23 cellular contexts compared by ENCODE assay signal in genomic region chr20:62297449-62298227, GRCh38. TPM values are rescaled to one million over a fixed set of nuclear protein-coding genes. Genes with fewer than 3 reads are reported as not detected.
DNase-seq lines count a peak whose midpoint lies in the region; ATAC-seq, FAIRE-seq and TF ChIP-seq lines count a peak whose summit lies in the region.
"Had no signal": no experiment of that assay in that cellular context is flagged by ENCODE, and none has a peak within 500 bp of the region (broad histone marks: within the 10 kb centered on the region; RNA-seq: fewer than 3 reads in every experiment).

No MANE protein-coding gene starts in this region.

- H3K36me3 Mint-ChIP-seq in astrocyte (ENCODE audit: low read depth, unreplicated experiment) = peaks cover 8% of the 10 kb centered on the region
- H3K36me3 Mint-ChIP-seq in neural crest cell (ENCODE audit: low read depth) = no peaks in the 10 kb centered on the region

- H2AFZ ChIP-seq in astrocyte (ENCODE audit: low read depth, low read length) = no peak overlapping the region
- H2AFZ ChIP-seq: GM23248 had no signal

- H3K9me3 Mint-ChIP-seq in astrocyte (ENCODE audit: unreplicated experiment) = no peaks in the 10 kb centered on the region
- no peaks in the 10 kb centered on the region for H3K9me3 Mint-ChIP-seq in neural crest cell
- H3K9me3 Mint-ChIP-seq: CD4-positive, CD25-positive, alpha-beta regulatory T cell had no signal

- no peak for ATAC-seq in Right ventricle myocardium inferior
- no peak for ATAC-seq in left ventricle myocardium superior
- ATAC-seq in HG03342 (IDR thresholded peaks at IDR 0.05; ENCODE audit: unreplicated experiment) = no peak
- ATAC-seq: SK-N-SH treated with all-trans-retinoic acid at 6 μM for 48 hours had no signal

- H3K4me1 ChIP-seq in astrocyte (ENCODE audit: insufficient read depth, low read length) = no peaks in the 10 kb centered on the region
- peaks cover 38% of the 10 kb centered on the region for H3K4me1 ChIP-seq in testis

- H3K9ac ChIP-seq in astrocyte (ENCODE audit: low read length) = no peak overlapping the region
- H3K9ac ChIP-seq: GM23248 had no signal

- H3K4me3 Mint-ChIP-seq in astrocyte (ENCODE audit: unreplicated experiment) = peak overlapping the region; percentile 20
- H3K4me3 Mint-ChIP-seq in neural crest cell = peak overlapping the region; percentile 27
- H3K4me3 Mint-ChIP-seq: CD4-positive, CD25-positive, alpha-beta regulatory T cell had no signal

- no peak overlapping the region for H3K4me3 ChIP-seq in astrocyte (ENCODE audit: insufficient read depth, low read depth, low read length)
- no peak overlapping the region for H3K4me3 ChIP-seq in testis
- H3K4me3 ChIP-seq: GM23248, MG63 had no signal

- WGBS in testis, 2 donors = 68 to 88% methylated on average over 20 to 28 of the region's 29 CpGs

- DNase-seq in Right ventricle myocardium inferior (ENCODE audit: missing footprints) (peak; percentile 53), left ventricle myocardium superior (no peak), astrocyte (ENCODE audit: low read depth) (no peak), neural crest cell (ENCODE audit: low read depth, low spot score) (no peak), testis (no peak), GM19238 (ENCODE audit: insufficient read length, low spot score) (no peak), OCI-M1 (lab: John Stamatoyannopoulos, UW) (no peak)
- DNase-seq: 8988T; CD4-positive, CD25-positive, alpha-beta regulatory T cell; COR-L47; DMS 273 treated with DMSO at 0.1 percent for 48 hours; GM23248; IMR-90; MG63; NCI-H1092; NCI-H146; NCI-H2029 treated with DMSO at 0.1 percent for 48 hours; NCI-H2171 treated with DMSO at 0.1 percent for 48 hours; NCI-H446 treated with DMSO at 0.1 percent for 48 hours; SHP77 treated with DMSO at 0.1 percent for 48 hours had no signal

- H3K27me3 Mint-ChIP-seq in astrocyte (ENCODE audit: low read depth, unreplicated experiment) (no peaks in the 10 kb centered on the region), neural crest cell (ENCODE audit: low read depth) (peaks cover 2% of the 10 kb centered on the region)
- H3K27me3 Mint-ChIP-seq: CD4-positive, CD25-positive, alpha-beta regulatory T cell had no signal

- intact Hi-C loops in Right ventricle myocardium inferior (cut with DNase I) = no loop called here
- intact Hi-C loops in left ventricle myocardium superior (cut with micrococcal nuclease) = no loop called here
- intact Hi-C loops in testis (cut with DNase I; ENCODE audit: low total_unique reads) = no loop called here

- peaks cover 3% of the 10 kb centered on the region for H4K20me1 ChIP-seq in astrocyte (ENCODE audit: insufficient read depth, low read length)

- FAIRE-seq in astrocyte (lab: Jason Lieb, UNC) = no peak
- FAIRE-seq: G401.6 had no signal

- H3K79me2 ChIP-seq in astrocyte (ENCODE audit: insufficient read depth, low read length) = no peaks in the 10 kb centered on the region

- H3K27ac ChIP-seq in astrocyte (ENCODE audit: low read depth, low read length) (no peak overlapping the region), testis (peak overlapping the region; percentile 6 to 53)
- H3K27ac ChIP-seq: GM23248 had no signal

- no peak overlapping the region for H3K27ac Mint-ChIP-seq in astrocyte (ENCODE audit: unreplicated experiment)
- peak overlapping the region; percentile 35 for H3K27ac Mint-ChIP-seq in neural crest cell (ENCODE audit: unreplicated experiment)
- H3K27ac Mint-ChIP-seq: CD4-positive, CD25-positive, alpha-beta regulatory T cell had no signal

- peaks cover 4% of the 10 kb centered on the region for H3K36me3 ChIP-seq in astrocyte (ENCODE audit: insufficient read depth, low read length)
- H3K36me3 ChIP-seq in testis (ENCODE audit: low read depth, missing control alignments) = no peaks in the 10 kb centered on the region

- no peak overlapping the region for H3K4me2 ChIP-seq in astrocyte (ENCODE audit: low read length)

- H3K9me3 ChIP-seq in astrocyte (ENCODE audit: insufficient read depth, low read depth, low read length) (no peaks in the 10 kb centered on the region), testis (no peaks in the 10 kb centered on the region)
- H3K9me3 ChIP-seq: MG63 had no signal

- no peak for TF ChIP-seq CTCF in astrocyte (IDR thresholded peaks at IDR 0.05; ENCODE audit: insufficient read depth, low read depth, low read length)
- TF ChIP-seq CTCF in neural crest cell (conservative IDR thresholded peaks at IDR 0.05) = no peak
- no peak for TF ChIP-seq CTCF in testis (IDR thresholded peaks at IDR 0.05)

- H3K27me3 ChIP-seq in astrocyte (ENCODE audit: insufficient read depth, low read length) = no peaks in the 10 kb centered on the region
- H3K27me3 ChIP-seq in testis = no peaks in the 10 kb centered on the region
- H3K27me3 ChIP-seq: MG63 had no signal

- TF ChIP-seq POLR2A in testis (IDR thresholded peaks at IDR 0.05) = no peak

- H3K4me1 Mint-ChIP-seq in astrocyte (ENCODE audit: low read depth, unreplicated experiment) (no peaks in the 10 kb centered on the region), neural crest cell (peaks cover 17% of the 10 kb centered on the region)

RNA-seq across cellular contexts. Expression of gene ADRM1, which starts 5.2 kb away (rescaled TPM):
- total RNA-seq in Right ventricle myocardium inferior (73.9 TPM), left ventricle myocardium superior (75.5 TPM), astrocyte (123 and 125 TPM in 2 replicates), neural crest cell (90.4 and 98.8 TPM in 2 replicates), testis (100 to 1,000 TPM; 283 to 286 TPM)
- polyA plus RNA-seq in testis (ENCODE audit: insufficient read depth, low read depth, low replicate concordance) = 191 TPM

RNA-seq across cellular contexts. Expression of gene OSBPL2, which starts 59.3 kb away (rescaled TPM):
- total RNA-seq in Right ventricle myocardium inferior (59.5 TPM), left ventricle myocardium superior (60.0 TPM), astrocyte (55.8 and 60.3 TPM in 2 replicates), neural crest cell (33.1 and 35.6 TPM in 2 replicates), testis (10 to 100 TPM; 49.8 to 57.2 TPM)
- 48.5 TPM for polyA plus RNA-seq in testis (ENCODE audit: insufficient read depth, low read depth, low replicate concordance)
